In the genomic region with DNA sequence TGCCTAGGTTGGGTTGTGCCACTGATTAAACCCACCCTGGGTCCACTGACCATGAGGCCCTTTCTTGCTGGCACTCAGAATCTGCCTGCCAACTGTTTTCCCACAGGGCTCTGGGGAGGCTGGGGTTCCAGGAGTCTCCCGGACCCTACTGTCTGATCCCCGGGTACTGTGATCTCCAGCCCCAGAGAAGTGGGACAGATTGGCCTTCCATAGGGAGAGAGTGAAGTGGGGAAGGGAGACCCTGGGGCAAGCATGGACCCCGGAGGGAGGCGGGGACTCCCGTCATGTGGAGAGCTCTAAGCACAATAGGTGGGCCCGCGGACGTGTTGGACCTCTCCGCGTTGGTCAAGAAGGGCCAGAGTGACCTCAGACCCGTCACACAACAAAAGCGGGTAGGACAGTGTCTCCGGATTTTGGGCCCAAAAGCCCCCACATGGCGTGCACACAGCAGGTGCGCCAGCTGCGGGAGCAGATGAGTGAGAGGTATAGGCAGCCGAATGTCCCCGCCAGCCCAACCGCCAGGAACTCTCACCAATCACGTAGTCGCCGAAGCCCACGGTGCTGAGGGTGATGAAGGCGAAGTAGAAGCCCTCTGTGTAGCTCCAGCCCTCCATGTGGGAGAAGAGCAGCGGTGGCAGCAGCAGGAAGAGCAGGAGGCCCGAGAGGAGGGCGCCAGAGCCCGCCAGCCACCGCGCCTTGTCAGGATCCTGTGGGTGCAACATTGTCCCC, we compare ENCODE assay signal across 13 cellular contexts. TPM values are rescaled to one million over a fixed set of nuclear protein-coding genes. Genes with fewer than 3 reads are reported as not detected.
DNase-seq lines count a peak whose midpoint lies in the region; ATAC-seq and TF ChIP-seq lines count a peak whose summit lies in the region.
"Had no signal": no experiment of that assay in that cellular context is flagged by ENCODE, and none has a peak within 500 bp of the region (broad histone marks: within the 10 kb centered on the region; RNA-seq: fewer than 3 reads in every experiment).

No MANE protein-coding gene starts in this region.

- POLR2A ChIA-PET in activated CD8-positive, alpha-beta T cell treated with anti-CD3 and anti-CD28 coated beads, Interleukin-2, amount 10 ng/mL, durations not matched to agents 7 days and 5 days (lab: Charles Lee): no interaction called here
- POLR2A ChIA-PET in naive thymus-derived CD8-positive, alpha-beta T cell (lab: Charles Lee): interaction anchor here (0.7 to 1.4 kb wide), 2 partner anchors 137 to 430 kb away, joined by 4 to 5 read pairs; no protein-coding TSS in a partner anchor

- H3K4me3 ChIP-seq in neural cell (ENCODE audit: low read length) (no peak overlapping the region), colonic mucosa (no peak overlapping the region)

- TF ChIP-seq RAD21 in neural cell (conservative IDR thresholded peaks at IDR 0.05): no peak

- peak; percentile 10 for ATAC-seq in activated CD8-positive, alpha-beta T cell treated with anti-CD3 and anti-CD28 coated beads, Interleukin-2, amount 10 ng/mL, durations not matched to agents 7 days and 5 days
- ATAC-seq in naive thymus-derived CD8-positive, alpha-beta T cell: no peak

- H3K9me2 ChIP-seq in neural cell (ENCODE audit: insufficient read depth, low read length): no peaks in the 10 kb centered on the region

- H3K36me3 Mint-ChIP-seq in CD14-positive monocyte (no peaks in the 10 kb centered on the region), HFFc6 (ENCODE audit: low read depth) (no peaks in the 10 kb centered on the region), Calu3 (ENCODE audit: insufficient read depth, unreplicated experiment) (no peaks in the 10 kb centered on the region)
- no peaks in the 10 kb centered on the region for H3K36me3 Mint-ChIP-seq in activated CD8-positive, alpha-beta T cell treated with anti-CD3 and anti-CD28 coated beads, Interleukin-2, amount 10 ng/mL, durations not matched to agents 7 days and 5 days (ENCODE audit: low read depth)
- H3K36me3 Mint-ChIP-seq in naive thymus-derived CD8-positive, alpha-beta T cell: no peaks in the 10 kb centered on the region
- H3K36me3 Mint-ChIP-seq: activated naive CD8-positive, alpha-beta T cell had no signal

- H3F3A ChIP-seq in neural cell (ENCODE audit: insufficient read depth, low read length, poor library complexity, severe bottlenecking): no peaks in the 10 kb centered on the region

- no peaks in the 10 kb centered on the region for H4K20me1 ChIP-seq in neural cell (ENCODE audit: insufficient read depth)

- peak; percentile 42 for TF ChIP-seq CTCF in CD14-positive monocyte (IDR thresholded peaks at IDR 0.05)
- TF ChIP-seq CTCF in HFFc6 (IDR thresholded peaks at IDR 0.05): peak; percentile 39; the same call in 1 of the 2 replicates
- no peak for TF ChIP-seq CTCF in neural cell (IDR thresholded peaks at IDR 0.05; ENCODE audit: poor library complexity, severe bottlenecking)
- no peak for TF ChIP-seq CTCF in colonic mucosa (IDR thresholded peaks at IDR 0.05)
- no peak for TF ChIP-seq CTCF in Calu3 (IDR thresholded peaks at IDR 0.05; ENCODE audit: unreplicated experiment)

- H2AFZ ChIP-seq in neural cell (ENCODE audit: low read depth, low read length): no peak overlapping the region

- H3K27ac ChIP-seq in neural cell (ENCODE audit: low read length) (no peak overlapping the region), colonic mucosa (no peak overlapping the region)
- H3K27ac ChIP-seq: GM23248 had no signal

- H3K4me3 Mint-ChIP-seq in CD14-positive monocyte: no peak overlapping the region
- no peak overlapping the region for H3K4me3 Mint-ChIP-seq in HFFc6
- no peak overlapping the region for H3K4me3 Mint-ChIP-seq in activated CD8-positive, alpha-beta T cell treated with anti-CD3 and anti-CD28 coated beads, Interleukin-2, amount 10 ng/mL, durations not matched to agents 7 days and 5 days
- peak overlapping the region in 1 of 10 donors; percentile 50 for H3K4me3 Mint-ChIP-seq in naive thymus-derived CD8-positive, alpha-beta T cell
- H3K4me3 Mint-ChIP-seq in Calu3 (ENCODE audit: low read depth, unreplicated experiment): no peak overlapping the region

- no peak for TF ChIP-seq EP300 in neural cell (conservative IDR thresholded peaks at IDR 0.05; ENCODE audit: poor library complexity, severe bottlenecking)

- no peak overlapping the region for H3K4me2 ChIP-seq in neural cell (ENCODE audit: low read length)

- H3K27me3 ChIP-seq in neural cell (ENCODE audit: insufficient read depth, low read depth, low read length): no peaks in the 10 kb centered on the region
- H3K27me3 ChIP-seq in colonic mucosa: no peaks in the 10 kb centered on the region

- H3K27ac Mint-ChIP-seq in CD14-positive monocyte (no peak overlapping the region), HFFc6 (no peak overlapping the region), Calu3 (ENCODE audit: unreplicated experiment) (no peak overlapping the region)
- no peak overlapping the region for H3K27ac Mint-ChIP-seq in activated CD8-positive, alpha-beta T cell treated with anti-CD3 and anti-CD28 coated beads, Interleukin-2, amount 10 ng/mL, durations not matched to agents 7 days and 5 days
- H3K27ac Mint-ChIP-seq in naive thymus-derived CD8-positive, alpha-beta T cell: no peak overlapping the region
- H3K27ac Mint-ChIP-seq: activated naive CD8-positive, alpha-beta T cell had no signal

- no peaks in the 10 kb centered on the region for H3K4me1 ChIP-seq in colonic mucosa

- no peak overlapping the region for H3K9ac ChIP-seq in neural cell (ENCODE audit: low read length)
- H3K9ac ChIP-seq in colonic mucosa (ENCODE audit: low read depth in 2 of 2, low read length in 2 of 2): peak overlapping the region in 1 of 2 donors; percentile 30
- H3K9ac ChIP-seq: GM23248 had no signal

- H3K4me1 Mint-ChIP-seq in CD14-positive monocyte (peaks cover 11% of the 10 kb centered on the region), HFFc6 (ENCODE audit: low read depth) (peaks cover 4% of the 10 kb centered on the region; the same call in 1 of the 2 replicates), Calu3 (ENCODE audit: low read depth, unreplicated experiment) (peaks cover 9% of the 10 kb centered on the region)
- H3K4me1 Mint-ChIP-seq in activated CD8-positive, alpha-beta T cell treated with anti-CD3 and anti-CD28 coated beads, Interleukin-2, amount 10 ng/mL, durations not matched to agents 7 days and 5 days (ENCODE audit: low read depth): peaks cover 10% of the 10 kb centered on the region
- peaks cover 3 to 10% (median 4%) of the 10 kb centered on the region in 4 donors for H3K4me1 Mint-ChIP-seq in naive thymus-derived CD8-positive, alpha-beta T cell

- H3K79me2 ChIP-seq in neural cell (replicated peaks; ENCODE audit: insufficient read depth, low read length): no peaks in the 10 kb centered on the region

- peaks cover 0 to 8% (median 0%) of the 10 kb centered on the region in 7 donors for H3K9me3 Mint-ChIP-seq in CD14-positive monocyte
- no peaks in the 10 kb centered on the region for H3K9me3 Mint-ChIP-seq in HFFc6
- no peaks in the 10 kb centered on the region for H3K9me3 Mint-ChIP-seq in activated CD8-positive, alpha-beta T cell treated with anti-CD3 and anti-CD28 coated beads, Interleukin-2, amount 10 ng/mL, durations not matched to agents 7 days and 5 days (ENCODE audit: insufficient read depth)
- peaks cover 0 to 1% (median 0%) of the 10 kb centered on the region in 9 donors for H3K9me3 Mint-ChIP-seq in naive thymus-derived CD8-positive, alpha-beta T cell
- H3K9me3 Mint-ChIP-seq in Calu3 (ENCODE audit: low read depth, unreplicated experiment): no peaks in the 10 kb centered on the region

- H3K27me3 Mint-ChIP-seq in CD14-positive monocyte (ENCODE audit: low read depth in 3 of 3) (peaks cover 4 to 8% (median 4%) of the 10 kb centered on the region in 3 donors), HFFc6 (ENCODE audit: insufficient read depth) (peaks cover 9% of the 10 kb centered on the region), Calu3 (ENCODE audit: unreplicated experiment) (peaks cover 48% of the 10 kb centered on the region)
- peaks cover 11% of the 10 kb centered on the region for H3K27me3 Mint-ChIP-seq in activated CD8-positive, alpha-beta T cell treated with anti-CD3 and anti-CD28 coated beads, Interleukin-2, amount 10 ng/mL, durations not matched to agents 7 days and 5 days (ENCODE audit: low read depth)
- no peaks in the 10 kb centered on the region for H3K27me3 Mint-ChIP-seq in naive thymus-derived CD8-positive, alpha-beta T cell
- H3K27me3 Mint-ChIP-seq: activated naive CD8-positive, alpha-beta T cell had no signal

- DNase-seq in CD14-positive monocyte (ENCODE audit: low spot score): no peak
- DNase-seq in HFFc6: no peak
- no peak for DNase-seq in activated CD8-positive, alpha-beta T cell treated with anti-CD3 and anti-CD28 coated beads, Interleukin-2, amount 10 ng/mL, durations not matched to agents 7 days and 5 days
- no peak for DNase-seq in colonic mucosa
- DNase-seq in naive thymus-derived CD8-positive, alpha-beta T cell: no peak
- DNase-seq in HK-2 (ENCODE audit: unreplicated experiment): no peak
- no peak for DNase-seq in Calu3

- intact Hi-C loops in CD14-positive monocyte (cut with micrococcal nuclease): loop anchor here (1.0 to 10.0 kb wide), 2 partner anchors 79 to 137 kb away; a partner anchor contains a TSS
- intact Hi-C loops in colonic mucosa (cut with DNase I): loop anchor here (2.0 kb wide), 1 partner anchor 137 kb away; no protein-coding TSS in a partner anchor
- intact Hi-C loops in Calu3 (cut with micrococcal nuclease; ENCODE audit: unreplicated experiment): loop anchor here (1.0 kb wide), 1 partner anchor 137 kb away; no protein-coding TSS in a partner anchor

- BruUV-seq in Calu3 (replicated peaks; lab: Mats Ljungman, UMichigan): no TSS peak

- H3K36me3 ChIP-seq in neural cell (ENCODE audit: insufficient read depth, low read length) (no peaks in the 10 kb centered on the region), colonic mucosa (no peaks in the 10 kb centered on the region)

- H3K9me3 ChIP-seq in neural cell (ENCODE audit: low read length): no peaks in the 10 kb centered on the region
- no peaks in the 10 kb centered on the region for H3K9me3 ChIP-seq in colonic mucosa

- CTCF ChIA-PET in activated CD8-positive, alpha-beta T cell treated with anti-CD3 and anti-CD28 coated beads, Interleukin-2, amount 10 ng/mL, durations not matched to agents 7 days and 5 days (lab: Charles Lee): interaction anchor here (0.7 to 6.6 kb wide), 44 partner anchors 9 to 432 kb away, joined by 3 to 179 read pairs (median 5); a partner anchor contains a TSS
- CTCF ChIA-PET in Calu3 (lab: Charles Lee): interaction anchor here (0.6 to 2.9 kb wide), 16 partner anchors 12 to 330 kb away, joined by 3 to 31 read pairs (median 6); a partner anchor contains a TSS

RNA-seq across cellular contexts. Expression of a gene that starts 10.6 kb away (rescaled TPM):
- polyA plus RNA-seq in CD14-positive monocyte (not detected), neural cell (0.67 TPM in 1 of 2 replicates, not detected in the other)
- total RNA-seq in HFFc6 (2021; fragmentation: NEBNext Ultra II Directional; extraction: Animal tissue kit (Norgen Biotek cat#: 25700)): not detected
- total RNA-seq in activated CD8-positive, alpha-beta T cell treated with anti-CD3 and anti-CD28 coated beads, Interleukin-2, amount 10 ng/mL, durations not matched to agents 7 days and 5 days: not detected
- polyA minus RNA-seq in neural cell: not detected in 2 replicates
- total RNA-seq in colonic mucosa (not detected), Calu3 (2022) (not detected in 2 replicates)
- total RNA-seq in naive thymus-derived CD8-positive, alpha-beta T cell: not detected
- polyA plus RNA-seq in naive thymus-derived CD8-positive, alpha-beta T cell: not detected
- total RNA-seq: bronchial epithelial cell; fibroblast of lung; GM23248; T-helper 1 cell treated with Interleukin-12 subunit alpha and Interleukin-12 subunit beta and Interleukin-4 antibody, amounts not matched to agents 30 ng/mL and 1 ng/mL, for 36 hours had no signal
- polyA plus RNA-seq: fibroblast of lung, GM23248 had no signal

RNA-seq across cellular contexts. Expression of a gene that starts 18.9 kb away (rescaled TPM):
- not detected for polyA plus RNA-seq in CD14-positive monocyte
- not detected for total RNA-seq in HFFc6 (2021; fragmentation: NEBNext Ultra II Directional; extraction: Animal tissue kit (Norgen Biotek cat#: 25700))
- total RNA-seq in activated CD8-positive, alpha-beta T cell treated with anti-CD3 and anti-CD28 coated beads, Interleukin-2, amount 10 ng/mL, durations not matched to agents 7 days and 5 days: not detected
- not detected in 2 replicates for polyA plus RNA-seq in neural cell
- not detected in 2 replicates for polyA minus RNA-seq in neural cell
- total RNA-seq in colonic mucosa: not detected
- not detected for total RNA-seq in naive thymus-derived CD8-positive, alpha-beta T cell
- polyA plus RNA-seq in naive thymus-derived CD8-positive, alpha-beta T cell: not detected
- not detected in 2 replicates for total RNA-seq in Calu3 (2022)
- total RNA-seq: bronchial epithelial cell; fibroblast of lung; GM23248; T-helper 1 cell treated with Interleukin-12 subunit alpha and Interleukin-12 subunit beta and Interleukin-4 antibody, amounts not matched to agents 30 ng/mL and 1 ng/mL, for 36 hours had no signal
- polyA plus RNA-seq: fibroblast of lung, GM23248 had no signal

Comparison
In these comparisons a context has a peak if more than half of its experiments do, and no peak if none do; other contexts are left out.
1. CTCF ChIP-seq: peak in CD14-positive monocyte (single experiment) and HFFc6 (single experiment); none in neural cell (single experiment), colonic mucosa (single experiment) and Calu3 (single experiment).